Comparison of ENCODE assay signal across 1 cellular context in the genomic region with DNA sequence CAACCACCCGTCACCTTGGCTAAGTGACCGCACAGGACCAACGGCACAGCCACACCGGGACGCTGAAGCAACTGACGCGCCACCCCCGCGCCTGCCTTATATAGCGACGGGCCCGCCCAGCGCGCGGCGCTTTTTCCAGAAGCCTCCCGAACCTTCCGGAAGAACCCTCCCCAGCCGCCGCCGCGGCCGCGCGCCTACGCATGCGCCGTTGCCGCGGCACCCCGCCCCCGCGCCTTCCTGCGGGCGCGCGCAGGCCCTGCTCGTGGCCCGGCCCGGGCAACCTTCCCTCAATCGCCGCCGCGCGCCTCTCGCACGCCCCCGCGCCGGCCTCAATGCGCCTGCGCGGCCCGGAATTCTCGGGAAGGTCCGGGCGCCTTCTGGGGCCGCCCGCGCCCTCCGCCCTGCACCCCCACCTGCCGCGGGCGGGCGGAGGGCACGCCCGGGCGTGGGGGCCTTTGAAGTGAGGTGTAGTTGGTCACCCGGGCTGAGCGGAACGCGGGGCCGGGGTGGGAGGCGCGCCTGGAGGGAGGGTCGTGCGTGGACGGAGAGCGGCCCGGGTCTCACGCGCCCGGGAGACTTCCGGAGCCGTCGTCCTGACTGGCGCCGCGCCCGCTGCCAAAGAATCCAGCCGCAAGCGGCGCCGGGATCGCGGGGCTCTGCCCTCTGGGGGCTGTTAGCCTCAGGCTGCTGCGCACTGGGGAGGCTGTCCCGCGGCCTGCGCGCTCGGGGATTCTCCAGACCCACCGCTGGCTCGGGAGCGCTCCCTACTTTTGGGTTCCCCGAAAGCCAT.
A peak's percentile ranks its signal among the peaks of the same experiment; 100 is the strongest.
TF ChIP-seq lines count a peak whose summit lies in the region.

Gene HSP90AA1 (minus strand): TSS at position 73 of the 790 bp plus-strand sequence. CDS start 666 bp downstream, outside the sequence.

TF ChIP-seq in HCT116, 20 proteins besides CTCF, POLR2A, EP300 and RAD21 (continued from another document):
- TF ChIP-seq, protein P1, sequence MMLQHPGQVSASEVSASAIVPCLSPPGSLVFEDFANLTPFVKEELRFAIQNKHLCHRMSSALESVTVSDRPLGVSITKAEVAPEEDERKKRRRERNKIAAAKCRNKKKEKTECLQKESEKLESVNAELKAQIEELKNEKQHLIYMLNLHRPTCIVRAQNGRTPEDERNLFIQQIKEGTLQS (IDR thresholded peaks at IDR 0.05) = no peak
- peak; percentile 38; the same call in 1 of the 2 replicates for TF ChIP-seq JUND (IDR thresholded peaks at IDR 0.05)
- TF ChIP-seq ZFX (IDR thresholded peaks at IDR 0.05) = peak; percentile 64; the same call in 1 of the 2 replicates
- no peak for TF ChIP-seq EZH2phosphoT487 (IDR thresholded peaks at IDR 0.05; ENCODE audit: borderline replicate concordance)
- TF ChIP-seq FOSL1 (IDR thresholded peaks at IDR 0.05; ENCODE audit: low read depth) = 0 out of 2 replicates have a peak, but pooled peaks have one; percentile 2
- no peak for TF ChIP-seq CEBPB (IDR thresholded peaks at IDR 0.05; ENCODE audit: low read depth)
- peak; percentile 96 for TF ChIP-seq EGR1 (IDR thresholded peaks at IDR 0.05; ENCODE audit: low read depth)
- TF ChIP-seq ELF1 (IDR thresholded peaks at IDR 0.05; ENCODE audit: borderline replicate concordance, low read depth) = no peak
- TF ChIP-seq TCF7L2 (IDR thresholded peaks at IDR 0.05; ENCODE audit: borderline replicate concordance, extremely low read depth, insufficient read depth, insufficient read length) = peak; percentile 68
- TF ChIP-seq YY1 (IDR thresholded peaks at IDR 0.05; ENCODE audit: extremely low read depth, insufficient replicate concordance, low read depth, low read length) = no peak
- TF ChIP-seq, protein P2, sequence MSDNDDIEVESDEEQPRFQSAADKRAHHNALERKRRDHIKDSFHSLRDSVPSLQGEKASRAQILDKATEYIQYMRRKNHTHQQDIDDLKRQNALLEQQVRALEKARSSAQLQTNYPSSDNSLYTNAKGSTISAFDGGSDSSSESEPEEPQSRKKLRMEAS (IDR thresholded peaks at IDR 0.05) = peak; percentile 67; the same call in 1 of the 2 replicates
- no peak for TF ChIP-seq EZH2 (IDR thresholded peaks at IDR 0.05)
- no peak for TF ChIP-seq REST (IDR thresholded peaks at IDR 0.05; ENCODE audit: low read depth)
- TF ChIP-seq ZNF274 (IDR thresholded peaks at IDR 0.05; ENCODE audit: low read depth, low read length) = no peak
- TF ChIP-seq, protein P3, sequence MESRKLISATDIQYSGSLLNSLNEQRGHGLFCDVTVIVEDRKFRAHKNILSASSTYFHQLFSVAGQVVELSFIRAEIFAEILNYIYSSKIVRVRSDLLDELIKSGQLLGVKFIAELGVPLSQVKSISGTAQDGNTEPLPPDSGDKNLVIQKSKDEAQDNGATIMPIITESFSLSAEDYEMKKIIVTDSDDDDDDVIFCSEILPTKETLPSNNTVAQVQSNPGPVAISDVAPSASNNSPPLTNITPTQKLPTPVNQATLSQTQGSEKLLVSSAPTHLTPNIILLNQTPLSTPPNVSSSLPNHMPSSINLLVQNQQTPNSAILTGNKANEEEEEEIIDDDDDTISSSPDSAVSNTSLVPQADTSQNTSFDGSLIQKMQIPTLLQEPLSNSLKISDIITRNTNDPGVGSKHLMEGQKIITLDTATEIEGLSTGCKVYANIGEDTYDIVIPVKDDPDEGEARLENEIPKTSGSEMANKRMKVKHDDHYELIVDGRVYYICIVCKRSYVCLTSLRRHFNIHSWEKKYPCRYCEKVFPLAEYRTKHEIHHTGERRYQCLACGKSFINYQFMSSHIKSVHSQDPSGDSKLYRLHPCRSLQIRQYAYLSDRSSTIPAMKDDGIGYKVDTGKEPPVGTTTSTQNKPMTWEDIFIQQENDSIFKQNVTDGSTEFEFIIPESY (IDR thresholded peaks at IDR 0.05; ENCODE audit: extremely low read depth, insufficient replicate concordance, low read length) = no peak
